Comparison of ENCODE assay signal across 16 cellular contexts in genomic region chr7:28107960-28108359, GRCh38.
A peak's percentile ranks its signal among the peaks of the same experiment; 100 is the strongest.
DNase-seq lines count a peak whose midpoint lies in the region; ATAC-seq, FAIRE-seq and TF ChIP-seq lines count a peak whose summit lies in the region.
"Had no signal": no experiment of that assay in that cellular context is flagged by ENCODE, and none has a peak within 500 bp of the region (broad histone marks: within the 10 kb centered on the region; RNA-seq: fewer than 3 reads in every experiment).

No MANE protein-coding gene starts in this region.

- H2AFZ ChIP-seq in PC-3 (ENCODE audit: low read length), result no peak overlapping the region
- no peak overlapping the region for H2AFZ ChIP-seq in endothelial cell of umbilical vein (ENCODE audit: low read depth, low read length)

- H3K9me1 ChIP-seq in endothelial cell of umbilical vein (replicated peaks; ENCODE audit: control insufficient read depth, extremely low read depth, insufficient read depth, low read length), result no peaks in the 10 kb centered on the region

- no peaks in the 10 kb centered on the region for H3K9me2 ChIP-seq in PC-3 (replicated peaks; ENCODE audit: low read length)

- H3K4me2 ChIP-seq in PC-3 (ENCODE audit: low read length), result peak overlapping the region; percentile 20; the same call in 1 of the 2 replicates
- H3K4me2 ChIP-seq in endothelial cell of umbilical vein (ENCODE audit: insufficient read depth, low read length), result no peak overlapping the region

- no peaks in the 10 kb centered on the region for H3K27me3 ChIP-seq in PC-3 (ENCODE audit: low read length)
- H3K27me3 ChIP-seq in endothelial cell of umbilical vein (ENCODE audit: control insufficient read depth in 2 of 2, insufficient read depth in 2 of 2, low read length in 2 of 2), result no peaks in the 10 kb centered on the region
- H3K27me3 ChIP-seq: colonic mucosa had no signal

- no peak overlapping the region for H3K27ac ChIP-seq in PC-3 (ENCODE audit: low read length)
- no peak overlapping the region for H3K27ac ChIP-seq in endothelial cell of umbilical vein (ENCODE audit: insufficient read depth, low read depth, low read length)
- H3K27ac ChIP-seq: colonic mucosa had no signal

- dilution Hi-C loops in endothelial cell of umbilical vein (cut with MboI; ENCODE audit: extremely low pct_ligation_motif_present, low sequenced_read_pairs), result no loop called here

- no TSS peak for BruUV-seq in PC-3 (replicated peaks; lab: Mats Ljungman, UMichigan)
- BruUV-seq in endothelial cell of umbilical vein (replicated peaks; lab: Mats Ljungman, UMichigan), result no TSS peak

- H3K79me2 ChIP-seq in PC-3 (ENCODE audit: low read length) (no peaks in the 10 kb centered on the region), endothelial cell of umbilical vein (ENCODE audit: control insufficient read depth, insufficient read depth, low read length) (no peaks in the 10 kb centered on the region)

- POLR2A ChIA-PET in PC-3 (lab: Charles Lee; ENCODE audit: unreplicated experiment), result no interaction called here
- POLR2A ChIA-PET in endothelial cell of umbilical vein (lab: Charles Lee), result no interaction called here

- peak; percentile 66 for ATAC-seq in PC-3
- ATAC-seq: T-cell had no signal

- CTCF ChIA-PET in PC-3 (lab: Charles Lee), result no interaction called here
- CTCF ChIA-PET in endothelial cell of umbilical vein (lab: Charles Lee), result interaction anchor here (1.0 to 5.2 kb wide), 4 partner anchors 9 to 187 kb away, joined by 3 to 28 read pairs (median 8); no protein-coding TSS in a partner anchor

- no peaks in the 10 kb centered on the region for H3K9me3 ChIP-seq in PC-3 (ENCODE audit: low read length)
- H3K9me3 ChIP-seq in endothelial cell of umbilical vein (replicated peaks; ENCODE audit: control insufficient read depth, insufficient read depth, low read length), result no peaks in the 10 kb centered on the region
- H3K9me3 ChIP-seq: colonic mucosa had no signal

- H3K9ac ChIP-seq in PC-3 (ENCODE audit: low read length) (no peak overlapping the region), endothelial cell of umbilical vein (replicated peaks; ENCODE audit: extremely low read depth, insufficient read depth, low read length) (no peak overlapping the region)

- H3K36me3 ChIP-seq in PC-3 (ENCODE audit: low read depth, low read length), result no peaks in the 10 kb centered on the region
- H3K36me3 ChIP-seq in endothelial cell of umbilical vein (ENCODE audit: control insufficient read depth in 2 of 2, extremely low read depth in 1 of 2, insufficient read depth in 2 of 2, low read length in 2 of 2), result no peaks in the 10 kb centered on the region
- H3K36me3 ChIP-seq: colonic mucosa had no signal

- H3F3A ChIP-seq in PC-3 (ENCODE audit: low read length, unreplicated experiment), result no peaks in the 10 kb centered on the region

- H3K4me3 ChIP-seq in PC-3 (ENCODE audit: low read length) (no peak overlapping the region), endothelial cell of umbilical vein (replicated peaks in 1 of 3; ENCODE audit: insufficient read depth in 1 of 3, low read depth in 1 of 3, low read length in 3 of 3) (no peak overlapping the region)
- H3K4me3 ChIP-seq: colonic mucosa had no signal

- TF ChIP-seq CTCF in PC-3 (conservative IDR thresholded peaks at IDR 0.05; ENCODE audit: low read depth, low read length) (no peak), endothelial cell of umbilical vein (IDR thresholded peaks at IDR 0.05; ENCODE audit: extremely low read depth in 1 of 2, insufficient read depth in 1 of 2, low read depth in 1 of 2, low read length in 2 of 2) (no peak)

- peaks cover 39% of the 10 kb centered on the region for H3K4me1 ChIP-seq in PC-3 (ENCODE audit: insufficient read depth, low read length)
- H3K4me1 ChIP-seq in endothelial cell of umbilical vein (ENCODE audit: control insufficient read depth, extremely low read depth, insufficient read depth, low read length), result peaks cover 12% of the 10 kb centered on the region
- H3K4me1 ChIP-seq: colonic mucosa had no signal

- no peak for TF ChIP-seq POLR2A in endothelial cell of umbilical vein (IDR thresholded peaks at IDR 0.05; ENCODE audit: low read depth, low read length)

- H4K20me1 ChIP-seq in PC-3 (ENCODE audit: low read length) (no peaks in the 10 kb centered on the region), endothelial cell of umbilical vein (replicated peaks; ENCODE audit: control insufficient read depth, extremely low read depth, insufficient read depth, low read length) (no peaks in the 10 kb centered on the region)

- peak; percentile 70 for DNase-seq in Daoy (ENCODE audit: low read depth)
- DNase-seq in PC-3, result peak; percentile 75
- DNase-seq in endothelial cell of umbilical vein (ENCODE audit: low read depth, low spot score), result peak; percentile 39
- DNase-seq in myocyte (ENCODE audit: low read depth), result peak; percentile 68
- DNase-seq in anterior cingulate cortex (lab: John Stamatoyannopoulos, UW), result no peak
- DNase-seq in SW 1271 (lab: John Stamatoyannopoulos, UW), result no peak
- no peak for DNase-seq in activated CD4-positive, alpha-beta T cell treated with anti-CD3 and anti-CD28 coated beads, Interleukin-2, amount 50 U/mL, for 4 hours
- DNase-seq in activated CD4-positive, alpha-beta T cell treated with anti-CD3 and anti-CD28 coated beads, Interleukin-2, amount 50 U/mL, for 1 hour, result no peak
- DNase-seq: AML-193, colonic mucosa, DMS 273 treated with DMSO at 0.1 percent for 48 hours, H9, NCI-H446, nucleus accumbens, substantia nigra, T-cell had no signal

- peak; percentile 77 for FAIRE-seq in endothelial cell of umbilical vein (lab: Jason Lieb, UNC)

- intact Hi-C loops in PC-3 (cut with micrococcal nuclease) (loop anchor here (5.0 kb wide), 1 partner anchor 49 kb away; no protein-coding TSS in a partner anchor), endothelial cell of umbilical vein (cut with micrococcal nuclease) (no loop called here)

TF ChIP-seq in endothelial cell of umbilical vein, 7 proteins besides CTCF, POLR2A, EP300 and RAD21:
- no peak for TF ChIP-seq POLR2AphosphoS5 (IDR thresholded peaks at IDR 0.05; ENCODE audit: insufficient read depth, low read depth, low read length)
- peak; percentile 65 for TF ChIP-seq FOS (IDR thresholded peaks at IDR 0.05; ENCODE audit: borderline replicate concordance, insufficient read depth, low read length)
- peak; percentile 21 for TF ChIP-seq GATA2 (IDR thresholded peaks at IDR 0.05; ENCODE audit: insufficient read depth, insufficient read length, low read depth, low read length)
- TF ChIP-seq EZH2 (IDR thresholded peaks at IDR 0.05; ENCODE audit: borderline replicate concordance, low read depth, low read length, severe bottlenecking), result no peak
- TF ChIP-seq MAX (IDR thresholded peaks at IDR 0.05; ENCODE audit: insufficient read depth, insufficient read length), result no peak
- TF ChIP-seq JUN (IDR thresholded peaks at IDR 0.05; ENCODE audit: borderline replicate concordance, insufficient read depth, insufficient read length, low read depth), result peak; percentile 61
- TF ChIP-seq MYC (IDR thresholded peaks at IDR 0.05; ENCODE audit: low read depth, low read length), result no peak

Comparison
In these comparisons a context has a peak if more than half of its experiments do, and no peak if none do; other contexts are left out.
1. DNase-seq: peak in Daoy (single experiment), PC-3 (single experiment), endothelial cell of umbilical vein (single experiment) and myocyte (single experiment); none in anterior cingulate cortex (0 of 58), SW 1271 (0 of 2), activated CD4-positive, alpha-beta T cell treated with anti-CD3 and anti-CD28 coated beads, Interleukin-2, amount 50 U/mL, for 4 hours (0 of 2) and activated CD4-positive, alpha-beta T cell treated with anti-CD3 and anti-CD28 coated beads, Interleukin-2, amount 50 U/mL, for 1 hour (single experiment).